16 cellular contexts compared by ENCODE assay signal in genomic region chr16:2037631-2038358, GRCh38. TPM values are rescaled to one million over a fixed set of nuclear protein-coding genes. Genes with fewer than 3 reads are reported as not detected.
A peak's percentile ranks its signal among the peaks of the same experiment; 100 is the strongest.
DNase-seq lines count a peak whose midpoint lies in the region; ATAC-seq, FAIRE-seq and TF ChIP-seq lines count a peak whose summit lies in the region.
"Had no signal": no experiment of that assay in that cellular context is flagged by ENCODE, and none has a peak within 500 bp of the region (broad histone marks: within the 10 kb centered on the region; RNA-seq: fewer than 3 reads in every experiment).

No MANE protein-coding gene starts in this region.

- H3K36me3 Mint-ChIP-seq in CD14-positive monocyte, result no peaks in the 10 kb centered on the region

- H3K36me3 ChIP-seq in bronchial epithelial cell (ENCODE audit: control insufficient read depth, insufficient read depth, low read length) (peaks cover 2% of the 10 kb centered on the region), right lobe of liver (peaks cover 0 to 6% (median 3%) of the 10 kb centered on the region in 4 donors)

- DNase-seq in EH (ENCODE audit: low read depth), result peak; percentile 16
- no peak for DNase-seq in bronchial epithelial cell (ENCODE audit: low read depth)
- DNase-seq in right lobe of liver, result peak in 1 of 3 donors; percentile 60
- no peak for DNase-seq in substantia nigra (lab: John Stamatoyannopoulos, UW)
- DNase-seq in putamen (ENCODE audit: low spot score), result no peak
- no peak for DNase-seq in CD14-positive monocyte (ENCODE audit: low spot score)
- DNase-seq: anterior cingulate cortex, DMS79, KBM-7, NCI-H146, NCI-H526, T-helper 9 cell had no signal

- H3K4me1 Mint-ChIP-seq in CD14-positive monocyte, result peaks cover 9% of the 10 kb centered on the region

- intact Hi-C loops in right lobe of liver (cut with DNase I) (loop anchor here in 1 of 2 donors (5.0 kb wide), 1 partner anchor 115 kb away; no protein-coding TSS in a partner anchor), CD14-positive monocyte (cut with micrococcal nuclease) (no loop called here)

- FAIRE-seq in bronchial epithelial cell (lab: Jason Lieb, UNC), result peak; percentile 97
- FAIRE-seq: keratinocyte had no signal

- 40% methylated on average over 17 of the region's 30 CpGs for WGBS in right lobe of liver (ENCODE audit: insufficient coverage, low coverage, low lambda C conversion rate, missing lambda C conversion rate)

- H3K4me3 Mint-ChIP-seq in CD14-positive monocyte, result no peak overlapping the region

- H3K27me3 ChIP-seq in bronchial epithelial cell (ENCODE audit: control insufficient read depth, insufficient read depth, low read length) (no peaks in the 10 kb centered on the region), right lobe of liver (no peaks in the 10 kb centered on the region)

- no peak overlapping the region for H3K4me3 ChIP-seq in bronchial epithelial cell (ENCODE audit: low read depth, low read length)
- H3K4me3 ChIP-seq in right lobe of liver, result peak overlapping the region; percentile 39 to 81 (median 74)

- TF ChIP-seq CTCF in bronchial epithelial cell (IDR thresholded peaks at IDR 0.05; ENCODE audit: insufficient read depth, low read length, severe bottlenecking), result no peak
- TF ChIP-seq CTCF in right lobe of liver (IDR thresholded peaks at IDR 0.05), result no peak
- TF ChIP-seq CTCF in CD14-positive monocyte (IDR thresholded peaks at IDR 0.05), result no peak

- peak overlapping the region in 1 of 7 donors; percentile 26 for H3K27ac Mint-ChIP-seq in CD14-positive monocyte

- H3K27ac ChIP-seq in right lobe of liver, result peak overlapping the region; percentile 70 to 96 (median 86)
- peak overlapping the region; percentile 21 for H3K27ac ChIP-seq in substantia nigra (ENCODE audit: low read depth, low read length, poor library complexity, severe bottlenecking)

- no peak for TF ChIP-seq POLR2A in right lobe of liver (IDR thresholded peaks at IDR 0.05)

- ATAC-seq in right lobe of liver, result no peak
- no peak for ATAC-seq in HG02885 (IDR thresholded peaks at IDR 0.05; ENCODE audit: poor library complexity, unreplicated experiment)
- ATAC-seq in HG03280 (IDR thresholded peaks at IDR 0.05; ENCODE audit: unreplicated experiment), result no peak

- H3K4me1 ChIP-seq in right lobe of liver, result peaks cover 1 to 60% (median 26%) of the 10 kb centered on the region in 4 donors

- H3K9me3 Mint-ChIP-seq in CD14-positive monocyte, result no peaks in the 10 kb centered on the region

- H3K27me3 Mint-ChIP-seq in CD14-positive monocyte (ENCODE audit: low read depth in 3 of 3), result peaks cover 0 to 14% (median 5%) of the 10 kb centered on the region in 3 donors

- no peaks in the 10 kb centered on the region for H3K9me3 ChIP-seq in right lobe of liver

RNA-seq across cellular contexts. Expression of gene NTHL1, which starts 9.8 kb away (rescaled TPM):
- 18.6 and 44.0 TPM in 2 replicates for total RNA-seq in bronchial epithelial cell
- 100 to 1,000 TPM in 1 of 6 experiments, 10 to 100 TPM in 5; 12.0 to 127 (median 42.6) TPM for total RNA-seq in right lobe of liver
- 10 to 100 TPM in 1 of 2 donors, 1 to 10 TPM in 1; 9.2 to 22.4 TPM for polyA plus RNA-seq in CD14-positive monocyte

RNA-seq across cellular contexts. Expression of gene TSC2, which starts 10.0 kb away (rescaled TPM):
- 25.0 and 34.7 TPM in 2 replicates for total RNA-seq in bronchial epithelial cell
- total RNA-seq in right lobe of liver, result 100 to 1,000 TPM in 1 of 6 experiments, 10 to 100 TPM in 5; 25.7 to 124 (median 59.4) TPM
- polyA plus RNA-seq in CD14-positive monocyte, result 10 to 100 TPM; 11.7 to 20.8 TPM

RNA-seq across cellular contexts. Expression of gene NHERF2, which starts 11.1 kb away (rescaled TPM):
- 15.8 and 20.1 TPM in 2 replicates for total RNA-seq in bronchial epithelial cell
- total RNA-seq in right lobe of liver, result 100 to 1,000 TPM; 129 to 284 (median 186) TPM
- polyA plus RNA-seq in CD14-positive monocyte, result under 1 TPM; 0.66 to 0.78 TPM

RNA-seq across cellular contexts. Expression of gene NPW, which starts 18.2 kb away (rescaled TPM):
- total RNA-seq in bronchial epithelial cell (0.13 TPM in 1 of 2 replicates, not detected in the other), right lobe of liver (10 to 100 TPM in 2 of 6 experiments, 1 to 10 TPM in 4; 2.7 to 12.3 (median 8.2) TPM)
- polyA plus RNA-seq in CD14-positive monocyte, result not detected
- polyA plus RNA-seq: keratinocyte, neural cell had no signal

RNA-seq across cellular contexts. Expression of gene ZNF598, which starts 28.2 kb away (rescaled TPM):
- 26.3 and 31.9 TPM in 2 replicates for total RNA-seq in bronchial epithelial cell
- 10 to 100 TPM; 21.6 to 46.4 (median 25.0) TPM for total RNA-seq in right lobe of liver
- polyA plus RNA-seq in CD14-positive monocyte, result 1 to 10 TPM; 1.4 to 1.5 TPM
